In genomic region chr11:44627911-44628729, GRCh38 we compare ENCODE assay signal across 8 cellular contexts.
A peak's percentile ranks its signal among the peaks of the same experiment; 100 is the strongest.
DNase-seq lines count a peak whose midpoint lies in the region; ATAC-seq, FAIRE-seq and TF ChIP-seq lines count a peak whose summit lies in the region.

No MANE protein-coding gene starts in this region.

- DNase-seq in GM12891 (ENCODE audit: insufficient read length, low spot score) (no peak), NCI-H446 treated with DMSO at 0.1 percent for 48 hours (lab: John Stamatoyannopoulos, UW) (peak; percentile 80), fibroblast of peridontal ligament (ENCODE audit: extremely low read depth) (peak; percentile 62), posterior vena cava (ENCODE audit: low spot score) (peak; percentile 85), LoVo (ENCODE audit: low spot score) (no peak), natural killer cell (no peak), trophoblast cell (no peak)

- H3K9me3 Mint-ChIP-seq in natural killer cell: no peaks in the 10 kb centered on the region

- H3K4me3 ChIP-seq in trophoblast cell (ENCODE audit: low read depth, low read length): no peak overlapping the region

- H4K91ac ChIP-seq in trophoblast cell (ENCODE audit: low read depth, low read length): no peak overlapping the region

- peaks cover 4 to 23% of the 10 kb centered on the region in 2 donors for H3K27me3 Mint-ChIP-seq in natural killer cell (ENCODE audit: low read depth in 2 of 2)

- no peaks in the 10 kb centered on the region for H3K36me3 ChIP-seq in trophoblast cell (ENCODE audit: control insufficient read depth in 1 of 2, insufficient read depth in 2 of 2, low read length in 2 of 2)

- no peaks in the 10 kb centered on the region for H3K27me3 ChIP-seq in trophoblast cell (ENCODE audit: insufficient read depth, low read length)

- WGBS in trophoblast cell (ENCODE audit: extremely low coverage, insufficient coverage, insufficient read length): no CpG with 5 or more reads among the region's 9 CpGs

- no peaks in the 10 kb centered on the region for H3K4me1 Mint-ChIP-seq in natural killer cell

- H3K14ac ChIP-seq in trophoblast cell (ENCODE audit: low read length): no peak overlapping the region

- H2AK5ac ChIP-seq in trophoblast cell (ENCODE audit: low read length): no peak overlapping the region

- peak; percentile 54 for ATAC-seq in GM21825 (IDR thresholded peaks at IDR 0.05; ENCODE audit: unreplicated experiment)
- no peak for ATAC-seq in natural killer cell

- no peak overlapping the region for H3K4me2 ChIP-seq in trophoblast cell (ENCODE audit: low read length)

- no peak for TF ChIP-seq CTCF in natural killer cell (IDR thresholded peaks at IDR 0.05)

- no peak overlapping the region for H4K8ac ChIP-seq in trophoblast cell (ENCODE audit: low read depth, low read length)

- no peak for TF ChIP-seq POLR2A in GM12891 (IDR thresholded peaks at IDR 0.05; ENCODE audit: low read depth, low read length)

- H4K12ac ChIP-seq in trophoblast cell (ENCODE audit: low read depth, low read length): no peak overlapping the region

- no peak overlapping the region for H3K4me3 Mint-ChIP-seq in natural killer cell

- H3K36me3 Mint-ChIP-seq in natural killer cell: no peaks in the 10 kb centered on the region

- no peak overlapping the region for H3K27ac ChIP-seq in trophoblast cell (ENCODE audit: low read depth, low read length)

- no peaks in the 10 kb centered on the region for H3K79me2 ChIP-seq in trophoblast cell (ENCODE audit: control insufficient read depth, insufficient read depth, low read length, poor library complexity)

- H3K79me1 ChIP-seq in trophoblast cell (ENCODE audit: low read length): no peaks in the 10 kb centered on the region

- H3K9me3 ChIP-seq in trophoblast cell (ENCODE audit: insufficient read depth, low read depth, low read length): peaks cover 5% of the 10 kb centered on the region

- H2BK120ac ChIP-seq in trophoblast cell (ENCODE audit: insufficient read depth, low read length, poor library complexity): no peak overlapping the region

- no peak overlapping the region for H3K9ac ChIP-seq in trophoblast cell (ENCODE audit: low read length)

- no peak overlapping the region for H3K23ac ChIP-seq in trophoblast cell (ENCODE audit: low read length)

- no peak overlapping the region for H2AFZ ChIP-seq in trophoblast cell (ENCODE audit: insufficient read depth, low read length, poor library complexity)

- no peak overlapping the region for H2BK12ac ChIP-seq in trophoblast cell (ENCODE audit: low read length)

- peaks cover 0 to 2% of the 10 kb centered on the region in 2 experiments for H3K4me1 ChIP-seq in trophoblast cell (ENCODE audit: control insufficient read depth in 1 of 2, insufficient read depth in 2 of 2, low read length in 2 of 2)

- H2BK5ac ChIP-seq in trophoblast cell (ENCODE audit: low read depth, low read length, poor library complexity): no peak overlapping the region

- no peak overlapping the region for H3K4ac ChIP-seq in trophoblast cell (ENCODE audit: low read depth, low read length)

- intact Hi-C loops in posterior vena cava (cut with DNase I) (loop anchor here (2.0 to 10.0 kb wide), 2 partner anchors 97 to 281 kb away; partner anchors contain the start of gene TSPAN18 (in 1 of the 2)), natural killer cell (cut with micrococcal nuclease) (no loop called here)

- H3K18ac ChIP-seq in trophoblast cell (ENCODE audit: low read length): no peak overlapping the region

- no peak overlapping the region for H3K27ac Mint-ChIP-seq in natural killer cell

- FAIRE-seq in GM12891 (lab: Jason Lieb, UNC): peak; percentile 76

TF ChIP-seq in GM12891, 5 proteins besides CTCF, POLR2A, EP300 and RAD21:
- no peak for TF ChIP-seq TAF1 (IDR thresholded peaks at IDR 0.05; ENCODE audit: low read depth, low read length)
- no peak for TF ChIP-seq POLR2AphosphoS5 (IDR thresholded peaks at IDR 0.05; ENCODE audit: low read depth, low read length)
- TF ChIP-seq POU2F2 (IDR thresholded peaks at IDR 0.05; ENCODE audit: low read depth, low read length): no peak
- TF ChIP-seq PAX5 (IDR thresholded peaks at IDR 0.05; ENCODE audit: insufficient read depth, low read length, severe bottlenecking): no peak
- no peak for TF ChIP-seq SPI1 (IDR thresholded peaks at IDR 0.05; ENCODE audit: low read depth, low read length)

Comparison
In these comparisons a context has a peak if more than half of its experiments do, and no peak if none do; other contexts are left out.
1. DNase-seq: peak in NCI-H446 treated with DMSO at 0.1 percent for 48 hours (single experiment), fibroblast of peridontal ligament (single experiment) and posterior vena cava (single experiment); none in GM12891 (single experiment), LoVo (single experiment), natural killer cell (single experiment) and trophoblast cell (0 of 2).